13 cellular contexts compared by ENCODE assay signal in genomic region chr5:37184748-37185364, GRCh38.
DNase-seq lines count a peak whose midpoint lies in the region; ATAC-seq, FAIRE-seq and TF ChIP-seq lines count a peak whose summit lies in the region.
"Had no signal": no experiment of that assay in that cellular context is flagged by ENCODE, and none has a peak within 500 bp of the region (broad histone marks: within the 10 kb centered on the region; RNA-seq: fewer than 3 reads in every experiment).

No MANE protein-coding gene starts in this region.

- intact Hi-C loops in ascending aorta (cut with DNase I): loop anchor here (10.0 kb wide), 1 partner anchor 140 kb away; no protein-coding TSS in a partner anchor

- no peak for TF ChIP-seq RAD21 in A549 (conservative IDR thresholded peaks at IDR 0.05 in 1 of 2, IDR thresholded peaks at IDR 0.05 in 1 of 2)

- H3K27me3 ChIP-seq in ascending aorta: no peaks in the 10 kb centered on the region
- no peaks in the 10 kb centered on the region for H3K27me3 ChIP-seq in Peyer's patch
- H3K27me3 ChIP-seq: brain microvascular endothelial cell had no signal

- WGBS in A549 (ENCODE audit: missing lambda C conversion rate): 77% methylated on average over 4 of the region's 4 CpGs

- H3K9me3 ChIP-seq in A549 (no peaks in the 10 kb centered on the region), ascending aorta (no peaks in the 10 kb centered on the region), Peyer's patch (no peaks in the 10 kb centered on the region)

- no peak for DNase-seq in A549 (ENCODE audit: low read depth in 1 of 2, low spot score in 1 of 2)
- no peak for DNase-seq in amniotic stem cell (lab: John Stamatoyannopoulos, UW)
- DNase-seq in ascending aorta (ENCODE audit: low spot score in 2 of 2): no peak
- DNase-seq in Peyer's patch: no peak
- DNase-seq: activated T-cell treated with anti-CD3 and anti-CD28 coated beads, Interleukin-2, amount 50 U/mL, for 4 hours; brain microvascular endothelial cell; stimulated activated naive CD4-positive, alpha-beta T cell treated with Interleukin-2 at 50 U/mL for 16 hours had no signal

- FAIRE-seq in A549 (lab: Jason Lieb, UNC): no peak
- FAIRE-seq: keratinocyte had no signal

- no peak for ATAC-seq in A549
- peak; percentile 92 for ATAC-seq in GM18909 (IDR thresholded peaks at IDR 0.05; ENCODE audit: poor library complexity, unreplicated experiment)
- peak; percentile 91 for ATAC-seq in GM21786 (IDR thresholded peaks at IDR 0.05; ENCODE audit: unreplicated experiment)
- peak; percentile 86 for ATAC-seq in HG03342 (IDR thresholded peaks at IDR 0.05; ENCODE audit: unreplicated experiment)
- no peak for ATAC-seq in HG03280 (IDR thresholded peaks at IDR 0.05; ENCODE audit: unreplicated experiment)
- ATAC-seq: activated T-cell treated with anti-CD3 and anti-CD28 coated beads, Interleukin-2, amount 50 U/mL, for 4 hours; Panc1 had no signal

- H3K4me2 ChIP-seq in A549: no peak overlapping the region

- POLR2A ChIA-PET in A549 (lab: Yijun Ruan, JAX): no interaction called here

- peaks cover 36 to 66% of the 10 kb centered on the region in 2 donors for H3K36me3 ChIP-seq in ascending aorta
- H3K36me3 ChIP-seq in Peyer's patch: peaks cover 0 to 19% (median 0%) of the 10 kb centered on the region in 3 donors

- TF ChIP-seq POLR2A in A549 (IDR thresholded peaks at IDR 0.05; ENCODE audit: low read length) (no peak), Peyer's patch (IDR thresholded peaks at IDR 0.05) (no peak)

- H3K4me1 ChIP-seq in A549 (no peaks in the 10 kb centered on the region), ascending aorta (no peaks in the 10 kb centered on the region), Peyer's patch (no peaks in the 10 kb centered on the region)

- TF ChIP-seq CTCF in A549 (IDR thresholded peaks at IDR 0.05) (no peak), ascending aorta (IDR thresholded peaks at IDR 0.05) (no peak), Peyer's patch (IDR thresholded peaks at IDR 0.05) (no peak)

- TF ChIP-seq EP300 in A549 (IDR thresholded peaks at IDR 0.05): no peak

- CTCF ChIA-PET in A549 (lab: Yijun Ruan, JAX): interaction anchor here (0.6 to 1.4 kb wide), 2 partner anchors 11 to 12 kb away, joined by 3 read pairs; no protein-coding TSS in a partner anchor

- no peak overlapping the region for H3K4me3 ChIP-seq in A549
- no peak overlapping the region for H3K4me3 ChIP-seq in ascending aorta
- H3K4me3 ChIP-seq in Peyer's patch: no peak overlapping the region

- no peak overlapping the region for H3K27ac ChIP-seq in A549
- H3K27ac ChIP-seq in ascending aorta: no peak overlapping the region
- no peak overlapping the region for H3K27ac ChIP-seq in Peyer's patch
- H3K27ac ChIP-seq: brain microvascular endothelial cell had no signal

TF ChIP-seq in A549, 52 proteins besides CTCF, POLR2A, EP300 and RAD21:
- TF ChIP-seq MAFK (IDR thresholded peaks at IDR 0.05; ENCODE audit: partially characterized antibody) (peak; percentile 7), HOXB5 (CRISPR knock-in tag; IDR thresholded peaks at IDR 0.05) (no peak)

Comparison
In these comparisons a context has a peak if more than half of its experiments do, and no peak if none do; other contexts are left out.
1. ATAC-seq: peak in GM18909 (single experiment), GM21786 (single experiment) and HG03342 (single experiment); none in A549 (0 of 2) and HG03280 (single experiment).